ENCODE assay signal across 10 cellular contexts in the genomic region with DNA sequence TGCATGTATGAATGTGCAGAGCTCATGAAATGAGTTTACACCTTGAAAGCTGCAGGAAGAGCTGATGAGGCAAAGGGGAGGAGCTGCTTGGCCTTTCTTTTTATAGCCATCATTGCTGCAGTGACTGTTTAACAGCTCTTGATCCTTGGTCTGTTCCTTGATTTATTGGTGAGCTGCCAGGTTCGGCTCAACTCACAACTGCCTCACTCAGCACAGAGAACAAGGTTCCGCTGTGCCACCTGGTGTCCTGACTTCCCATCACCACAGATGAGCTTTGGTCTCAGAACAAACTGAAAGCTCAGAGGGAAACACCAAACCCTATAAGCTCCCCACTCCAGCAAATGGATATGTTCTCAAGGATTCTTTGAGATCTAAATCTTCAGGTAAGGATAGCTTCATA.
DNase-seq lines count a peak whose midpoint lies in the region; ATAC-seq and TF ChIP-seq lines count a peak whose summit lies in the region.
"Had no signal": no experiment of that assay in that cellular context is flagged by ENCODE, and none has a peak within 500 bp of the region (broad histone marks: within the 10 kb centered on the region; RNA-seq: fewer than 3 reads in every experiment).

No MANE protein-coding gene starts in this region.

- ATAC-seq in Right ventricle myocardium superior (ENCODE audit: poor library complexity) (peak; percentile 93), WTC11 (peak; percentile 76), GM19023 (IDR thresholded peaks at IDR 0.05; ENCODE audit: unreplicated experiment) (no peak), HG02763 (IDR thresholded peaks at IDR 0.05; ENCODE audit: unreplicated experiment) (no peak)

- H3K36me3 Mint-ChIP-seq in WTC11 = peaks cover 7% of the 10 kb centered on the region
- H3K36me3 Mint-ChIP-seq: naive B cell had no signal

- CTCF ChIA-PET in WTC11 (lab: Charles Lee) = interaction anchor here (0.6 to 2.0 kb wide), 18 partner anchors 11 to 882 kb away, joined by 3 to 26 read pairs (median 4); no protein-coding TSS in a partner anchor

- H3K9me3 Mint-ChIP-seq in WTC11 = no peaks in the 10 kb centered on the region

- intact Hi-C loops in Right ventricle myocardium superior (cut with DNase I) = no loop called here
- intact Hi-C loops in cardiac septum (cut with DNase I) = loop anchor here (5.0 to 10.0 kb wide), 2 partner anchors 75 to 878 kb away; no protein-coding TSS in a partner anchor

- no peaks in the 10 kb centered on the region for H3K27me3 Mint-ChIP-seq in WTC11 (ENCODE audit: low read depth)
- H3K27me3 Mint-ChIP-seq: naive B cell had no signal

- POLR2A ChIA-PET in WTC11 (lab: Charles Lee) = no interaction called here

- TF ChIP-seq CTCF in WTC11 (IDR thresholded peaks at IDR 0.05) = no peak

- no peak overlapping the region for H3K27ac Mint-ChIP-seq in WTC11
- H3K27ac Mint-ChIP-seq: naive B cell had no signal

- peaks cover 24% of the 10 kb centered on the region for H3K4me1 Mint-ChIP-seq in WTC11
- H3K4me1 Mint-ChIP-seq: naive B cell had no signal

- H3K4me3 Mint-ChIP-seq in WTC11 = no peak overlapping the region

- DNase-seq in Right ventricle myocardium superior (peak; percentile 61), cardiac septum (ENCODE audit: low spot score) (no peak), WTC11 (ENCODE audit: low spot score) (peak; percentile 31), left kidney (ENCODE audit: low read depth, low spot score) (peak; percentile 95), AG08396 (ENCODE audit: low spot score) (no peak)
- no peak for DNase-seq in activated effector memory CD4-positive, alpha-beta T cell treated with anti-CD3 and anti-CD28 coated beads, Interleukin-2, amount 50 U/mL, for 16 hours
- DNase-seq: erythroblast, naive B cell had no signal

TF ChIP-seq in WTC11, 78 proteins besides CTCF, POLR2A, EP300 and RAD21 (continues in another document):
- no peak for TF ChIP-seq NR2C2 (CRISPR knock-in tag; IDR thresholded peaks at IDR 0.05)
- TF ChIP-seq, protein P1, sequence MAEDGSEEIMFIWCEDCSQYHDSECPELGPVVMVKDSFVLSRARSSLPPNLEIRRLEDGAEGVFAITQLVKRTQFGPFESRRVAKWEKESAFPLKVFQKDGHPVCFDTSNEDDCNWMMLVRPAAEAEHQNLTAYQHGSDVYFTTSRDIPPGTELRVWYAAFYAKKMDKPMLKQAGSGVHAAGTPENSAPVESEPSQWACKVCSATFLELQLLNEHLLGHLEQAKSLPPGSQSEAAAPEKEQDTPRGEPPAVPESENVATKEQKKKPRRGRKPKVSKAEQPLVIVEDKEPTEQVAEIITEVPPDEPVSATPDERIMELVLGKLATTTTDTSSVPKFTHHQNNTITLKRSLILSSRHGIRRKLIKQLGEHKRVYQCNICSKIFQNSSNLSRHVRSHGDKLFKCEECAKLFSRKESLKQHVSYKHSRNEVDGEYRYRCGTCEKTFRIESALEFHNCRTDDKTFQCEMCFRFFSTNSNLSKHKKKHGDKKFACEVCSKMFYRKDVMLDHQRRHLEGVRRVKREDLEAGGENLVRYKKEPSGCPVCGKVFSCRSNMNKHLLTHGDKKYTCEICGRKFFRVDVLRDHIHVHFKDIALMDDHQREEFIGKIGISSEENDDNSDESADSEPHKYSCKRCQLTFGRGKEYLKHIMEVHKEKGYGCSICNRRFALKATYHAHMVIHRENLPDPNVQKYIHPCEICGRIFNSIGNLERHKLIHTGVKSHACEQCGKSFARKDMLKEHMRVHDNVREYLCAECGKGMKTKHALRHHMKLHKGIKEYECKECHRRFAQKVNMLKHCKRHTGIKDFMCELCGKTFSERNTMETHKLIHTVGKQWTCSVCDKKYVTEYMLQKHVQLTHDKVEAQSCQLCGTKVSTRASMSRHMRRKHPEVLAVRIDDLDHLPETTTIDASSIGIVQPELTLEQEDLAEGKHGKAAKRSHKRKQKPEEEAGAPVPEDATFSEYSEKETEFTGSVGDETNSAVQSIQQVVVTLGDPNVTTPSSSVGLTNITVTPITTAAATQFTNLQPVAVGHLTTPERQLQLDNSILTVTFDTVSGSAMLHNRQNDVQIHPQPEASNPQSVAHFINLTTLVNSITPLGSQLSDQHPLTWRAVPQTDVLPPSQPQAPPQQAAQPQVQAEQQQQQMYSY (CRISPR knock-in tag; IDR thresholded peaks at IDR 0.05) = no peak
- no peak for TF ChIP-seq MYBL2 (CRISPR knock-in tag; IDR thresholded peaks at IDR 0.05)
- TF ChIP-seq USF2 (CRISPR knock-in tag; IDR thresholded peaks at IDR 0.05) = no peak
- no peak for TF ChIP-seq GABPB1 (CRISPR knock-in tag; IDR thresholded peaks at IDR 0.05)
- no peak for TF ChIP-seq JUN (CRISPR knock-in tag; IDR thresholded peaks at IDR 0.05)
- no peak for TF ChIP-seq ZNF219 (CRISPR knock-in tag; IDR thresholded peaks at IDR 0.05; ENCODE audit: borderline replicate concordance)
- TF ChIP-seq, protein P2, sequence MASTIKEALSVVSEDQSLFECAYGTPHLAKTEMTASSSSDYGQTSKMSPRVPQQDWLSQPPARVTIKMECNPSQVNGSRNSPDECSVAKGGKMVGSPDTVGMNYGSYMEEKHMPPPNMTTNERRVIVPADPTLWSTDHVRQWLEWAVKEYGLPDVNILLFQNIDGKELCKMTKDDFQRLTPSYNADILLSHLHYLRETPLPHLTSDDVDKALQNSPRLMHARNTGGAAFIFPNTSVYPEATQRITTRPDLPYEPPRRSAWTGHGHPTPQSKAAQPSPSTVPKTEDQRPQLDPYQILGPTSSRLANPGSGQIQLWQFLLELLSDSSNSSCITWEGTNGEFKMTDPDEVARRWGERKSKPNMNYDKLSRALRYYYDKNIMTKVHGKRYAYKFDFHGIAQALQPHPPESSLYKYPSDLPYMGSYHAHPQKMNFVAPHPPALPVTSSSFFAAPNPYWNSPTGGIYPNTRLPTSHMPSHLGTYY (CRISPR knock-in tag; IDR thresholded peaks at IDR 0.05) = no peak
- no peak for TF ChIP-seq STAT6 (CRISPR knock-in tag; conservative IDR thresholded peaks at IDR 0.05; ENCODE audit: low read depth)
- no peak for TF ChIP-seq PRRX2 (CRISPR knock-in tag; IDR thresholded peaks at IDR 0.05)
- TF ChIP-seq CDX4 (CRISPR knock-in tag; IDR thresholded peaks at IDR 0.05; ENCODE audit: borderline replicate concordance) = no peak
- TF ChIP-seq, protein P3, sequence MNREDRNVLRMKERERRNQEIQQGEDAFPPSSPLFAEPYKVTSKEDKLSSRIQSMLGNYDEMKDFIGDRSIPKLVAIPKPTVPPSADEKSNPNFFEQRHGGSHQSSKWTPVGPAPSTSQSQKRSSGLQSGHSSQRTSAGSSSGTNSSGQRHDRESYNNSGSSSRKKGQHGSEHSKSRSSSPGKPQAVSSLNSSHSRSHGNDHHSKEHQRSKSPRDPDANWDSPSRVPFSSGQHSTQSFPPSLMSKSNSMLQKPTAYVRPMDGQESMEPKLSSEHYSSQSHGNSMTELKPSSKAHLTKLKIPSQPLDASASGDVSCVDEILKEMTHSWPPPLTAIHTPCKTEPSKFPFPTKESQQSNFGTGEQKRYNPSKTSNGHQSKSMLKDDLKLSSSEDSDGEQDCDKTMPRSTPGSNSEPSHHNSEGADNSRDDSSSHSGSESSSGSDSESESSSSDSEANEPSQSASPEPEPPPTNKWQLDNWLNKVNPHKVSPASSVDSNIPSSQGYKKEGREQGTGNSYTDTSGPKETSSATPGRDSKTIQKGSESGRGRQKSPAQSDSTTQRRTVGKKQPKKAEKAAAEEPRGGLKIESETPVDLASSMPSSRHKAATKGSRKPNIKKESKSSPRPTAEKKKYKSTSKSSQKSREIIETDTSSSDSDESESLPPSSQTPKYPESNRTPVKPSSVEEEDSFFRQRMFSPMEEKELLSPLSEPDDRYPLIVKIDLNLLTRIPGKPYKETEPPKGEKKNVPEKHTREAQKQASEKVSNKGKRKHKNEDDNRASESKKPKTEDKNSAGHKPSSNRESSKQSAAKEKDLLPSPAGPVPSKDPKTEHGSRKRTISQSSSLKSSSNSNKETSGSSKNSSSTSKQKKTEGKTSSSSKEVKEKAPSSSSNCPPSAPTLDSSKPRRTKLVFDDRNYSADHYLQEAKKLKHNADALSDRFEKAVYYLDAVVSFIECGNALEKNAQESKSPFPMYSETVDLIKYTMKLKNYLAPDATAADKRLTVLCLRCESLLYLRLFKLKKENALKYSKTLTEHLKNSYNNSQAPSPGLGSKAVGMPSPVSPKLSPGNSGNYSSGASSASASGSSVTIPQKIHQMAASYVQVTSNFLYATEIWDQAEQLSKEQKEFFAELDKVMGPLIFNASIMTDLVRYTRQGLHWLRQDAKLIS (CRISPR knock-in tag; IDR thresholded peaks at IDR 0.05; ENCODE audit: borderline replicate concordance) = no peak

Comparison
In these comparisons a context has a peak if more than half of its experiments do, and no peak if none do; other contexts are left out.
1. DNase-seq: peak in Right ventricle myocardium superior (single experiment), WTC11 (single experiment) and left kidney (single experiment); none in cardiac septum (single experiment), activated effector memory CD4-positive, alpha-beta T cell treated with anti-CD3 and anti-CD28 coated beads, Interleukin-2, amount 50 U/mL, for 16 hours (single experiment) and AG08396 (single experiment).
2. ATAC-seq: peak in Right ventricle myocardium superior (single experiment) and WTC11 (single experiment); none in GM19023 (single experiment) and HG02763 (single experiment).